8 cellular contexts compared by ENCODE assay signal in genomic region chr19:43934985-43935708, GRCh38. TPM values are rescaled to one million over a fixed set of nuclear protein-coding genes. Genes with fewer than 3 reads are reported as not detected.
DNase-seq lines count a peak whose midpoint lies in the region; ATAC-seq and TF ChIP-seq lines count a peak whose summit lies in the region.

ZNF45 (minus strand) TSS chr19:43935282; CDS start chr19:43922185, 13,097 bp downstream.

- H3K9me3 ChIP-seq in osteoblast (ENCODE audit: low read depth, low read length), result no peaks in the 10 kb centered on the region
- H3K9me3 ChIP-seq in thoracic aorta, result no peaks in the 10 kb centered on the region

- DNase-seq in GM04504 (ENCODE audit: low read depth) (peak; percentile 75), NCI-H1092 treated with DMSO at 0.1 percent for 48 hours (lab: John Stamatoyannopoulos, UW) (peak; percentile 79), SKM-1 treated with dmso at 0.1 percent for 144 hours (lab: John Stamatoyannopoulos, UW; ENCODE audit: unreplicated experiment) (peak; percentile 54), glomerular endothelial cell (ENCODE audit: extremely low read depth, low read depth, low spot score) (peak; percentile 48), osteoblast (ENCODE audit: insufficient read length, low spot score, missing footprints) (peak; percentile 93), thoracic aorta (ENCODE audit: low spot score) (peak; percentile 78)

- H3K4me1 Mint-ChIP-seq in activated naive CD8-positive, alpha-beta T cell (ENCODE audit: low read depth), result peaks cover 29% of the 10 kb centered on the region

- TF ChIP-seq CTCF in osteoblast (IDR thresholded peaks at IDR 0.05; ENCODE audit: extremely low read depth, low read depth, low read length), result no peak
- no peak for TF ChIP-seq CTCF in thoracic aorta (IDR thresholded peaks at IDR 0.05)

- H3K27me3 ChIP-seq in osteoblast (ENCODE audit: insufficient read depth, low read length), result no peaks in the 10 kb centered on the region
- no peaks in the 10 kb centered on the region for H3K27me3 ChIP-seq in thoracic aorta (replicated peaks; ENCODE audit: insufficient read depth)

- ATAC-seq in HG02588 (IDR thresholded peaks at IDR 0.05; ENCODE audit: unreplicated experiment) (peak; percentile 93), thoracic aorta (ENCODE audit: insufficient number of reproducible peaks, low FRiP score, low read depth) (peak; percentile 95)

- no peaks in the 10 kb centered on the region for H3K27me3 Mint-ChIP-seq in activated naive CD8-positive, alpha-beta T cell

- peak within 1 kb of the TSS; percentile 93 for H3K4me3 Mint-ChIP-seq in activated naive CD8-positive, alpha-beta T cell

- H3K27ac ChIP-seq in osteoblast (ENCODE audit: low read depth, low read length), result peak within 1 kb of the TSS; percentile 75
- peak within 1 kb of the TSS; percentile 75 to 83 for H3K27ac ChIP-seq in thoracic aorta

- no peaks in the 10 kb centered on the region for H4K20me1 ChIP-seq in osteoblast (ENCODE audit: insufficient read depth, low read length)

- H3K36me3 Mint-ChIP-seq in activated naive CD8-positive, alpha-beta T cell, result peaks cover 30% of the 10 kb centered on the region

- peak within 1 kb of the TSS; percentile 82 for H3K27ac Mint-ChIP-seq in activated naive CD8-positive, alpha-beta T cell

- H3K79me2 ChIP-seq in osteoblast (ENCODE audit: insufficient read depth, low read length), result peaks cover 13% of the 10 kb centered on the region

- peak within 1 kb of the TSS; percentile 100 for H2AFZ ChIP-seq in osteoblast (ENCODE audit: low read length)

- H3K4me3 ChIP-seq in osteoblast (ENCODE audit: insufficient read depth, low read length), result peak within 1 kb of the TSS; percentile 95
- peak within 1 kb of the TSS; percentile 88 for H3K4me3 ChIP-seq in thoracic aorta

- no peaks in the 10 kb centered on the region for H3K9me3 Mint-ChIP-seq in activated naive CD8-positive, alpha-beta T cell (ENCODE audit: low read depth)

- H3K4me2 ChIP-seq in osteoblast (ENCODE audit: insufficient read depth, low read length), result peak within 1 kb of the TSS; percentile 93

- H3K4me1 ChIP-seq in osteoblast (ENCODE audit: insufficient read depth, low read length) (peaks cover 12% of the 10 kb centered on the region), thoracic aorta (ENCODE audit: control insufficient read depth in 1 of 2, low read depth in 2 of 2) (peaks cover 14 to 16% of the 10 kb centered on the region in 2 donors)

- H3K36me3 ChIP-seq in osteoblast (ENCODE audit: insufficient read depth, low read length), result peaks cover 24% of the 10 kb centered on the region
- peaks cover 19% of the 10 kb centered on the region for H3K36me3 ChIP-seq in thoracic aorta

RNA-seq across cellular contexts. Expression of gene ZNF45, which starts in this region (rescaled TPM):
- total RNA-seq in glomerular endothelial cell, result 8.0 and 10.2 TPM in 2 replicates
- 15.6 and 22.7 TPM in 2 replicates for total RNA-seq in osteoblast
- 10 to 100 TPM in 1 of 2 donors, 1 to 10 TPM in 1; 8.1 to 16.9 TPM for total RNA-seq in thoracic aorta

Comparison
In these comparisons a context has a peak if more than half of its experiments do, and no peak if none do; other contexts are left out.
1. Peak in every context shown above with its lines: DNase-seq, ATAC-seq, H3K4me3 ChIP-seq and H3K27ac ChIP-seq.